8 cellular contexts compared by ENCODE assay signal in the genomic region with DNA sequence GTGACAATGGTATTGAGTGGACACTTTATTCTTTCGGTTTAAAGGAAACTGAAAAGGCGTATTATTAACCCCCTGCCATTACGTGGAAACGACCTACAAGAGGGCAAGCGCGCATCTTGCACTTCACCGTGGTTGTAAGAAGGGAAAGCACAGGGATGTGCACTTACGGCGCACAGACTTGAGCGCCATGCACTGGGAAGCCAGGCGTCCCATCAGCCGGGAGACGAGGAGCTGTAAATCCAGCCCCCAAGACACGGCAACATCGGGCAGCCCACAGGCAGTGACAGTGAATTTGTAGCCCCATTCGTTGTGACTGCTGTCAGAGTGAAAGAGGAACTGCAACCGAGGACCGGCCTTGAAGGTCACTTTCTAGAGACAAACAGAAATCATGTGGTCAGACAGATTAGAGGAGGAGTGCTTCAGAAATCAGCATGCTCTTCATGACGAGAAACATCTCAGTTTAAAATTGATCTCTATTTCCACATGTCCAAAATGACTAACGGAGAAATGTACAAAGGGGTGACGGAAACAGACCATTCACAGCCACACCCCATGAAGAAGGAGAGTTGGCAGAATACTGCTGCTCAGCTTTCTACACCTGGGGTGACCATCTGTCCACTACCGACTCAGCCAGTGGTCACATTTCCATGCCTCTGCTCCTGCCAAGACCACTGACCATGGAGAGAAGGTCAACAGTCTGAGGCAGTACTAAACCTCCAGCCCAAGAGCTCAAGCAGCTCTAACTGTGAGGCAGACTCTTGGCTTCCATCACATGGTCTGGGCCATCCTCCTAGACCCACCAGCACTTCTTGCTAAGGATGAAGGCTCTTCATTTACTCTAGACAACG.
DNase-seq lines count a peak whose midpoint lies in the region; ATAC-seq and TF ChIP-seq lines count a peak whose summit lies in the region.

No MANE protein-coding gene starts in this region.

- POLR2A ChIA-PET in IMR-90 (lab: Charles Lee; ENCODE audit: unreplicated experiment): no interaction called here
- POLR2A ChIA-PET in activated CD4-positive, alpha-beta memory T cell treated with anti-CD3 and anti-CD28 coated beads for 36 hours (lab: Charles Lee): no interaction called here
- POLR2A ChIA-PET in activated CD4-positive, alpha-beta T cell treated with anti-CD3 and anti-CD28 coated beads, Interleukin-2, amount 10 ng/mL, durations not matched to agents 7 days and 5 days (lab: Charles Lee): no interaction called here

- H3K9ac ChIP-seq in IMR-90 (ENCODE audit: low read depth, low read length): no peak overlapping the region

- H2BK120ac ChIP-seq in IMR-90 (ENCODE audit: low read depth, low read length): peak overlapping the region; percentile 36; the same call in 1 of the 2 replicates

- peaks cover 6% of the 10 kb centered on the region for H3K4me1 ChIP-seq in IMR-90 (ENCODE audit: control insufficient read depth, insufficient read depth, low read length)
- H3K4me1 ChIP-seq in heart right ventricle: peaks cover 0 to 22% (median 4%) of the 10 kb centered on the region in 9 donors

- H3K23ac ChIP-seq in IMR-90 (ENCODE audit: low read depth, low read length): no peak overlapping the region

- no peak overlapping the region for H3K56ac ChIP-seq in IMR-90 (ENCODE audit: extremely low read depth, insufficient read depth, low read length)

- H4K8ac ChIP-seq in IMR-90 (ENCODE audit: low read depth in 2 of 2, low read length in 2 of 2): peak overlapping the region in 1 of 2 experiments; percentile 16; a peak in 1 of 4 replicates

- no peak overlapping the region for H3K27ac Mint-ChIP-seq in activated CD4-positive, alpha-beta memory T cell treated with anti-CD3 and anti-CD28 coated beads for 36 hours
- no peak overlapping the region for H3K27ac Mint-ChIP-seq in activated CD4-positive, alpha-beta T cell treated with anti-CD3 and anti-CD28 coated beads, Interleukin-2, amount 10 ng/mL, durations not matched to agents 7 days and 5 days

- in situ Hi-C loops in IMR-90 (cut with MboI; ENCODE audit: low sequenced_read_pairs): no loop called here

- peaks cover 44% of the 10 kb centered on the region for H3K36me3 Mint-ChIP-seq in activated CD4-positive, alpha-beta memory T cell treated with anti-CD3 and anti-CD28 coated beads for 36 hours
- H3K36me3 Mint-ChIP-seq in activated CD4-positive, alpha-beta T cell treated with anti-CD3 and anti-CD28 coated beads, Interleukin-2, amount 10 ng/mL, durations not matched to agents 7 days and 5 days (ENCODE audit: low read depth): peaks cover 70% of the 10 kb centered on the region

- peak overlapping the region; percentile 49 for H2AK5ac ChIP-seq in IMR-90 (ENCODE audit: low read depth, low read length)

- H3K9me3 Mint-ChIP-seq in activated CD4-positive, alpha-beta memory T cell treated with anti-CD3 and anti-CD28 coated beads for 36 hours: no peaks in the 10 kb centered on the region
- no peaks in the 10 kb centered on the region for H3K9me3 Mint-ChIP-seq in activated CD4-positive, alpha-beta T cell treated with anti-CD3 and anti-CD28 coated beads, Interleukin-2, amount 10 ng/mL, durations not matched to agents 7 days and 5 days

- H3K9me1 ChIP-seq in IMR-90 (ENCODE audit: insufficient read depth, low read length): peaks cover 25% of the 10 kb centered on the region

- intact Hi-C loops in IMR-90 (cut with micrococcal nuclease): loop anchor here (10.0 kb wide), 2 partner anchors 209 to 339 kb away; no protein-coding TSS in a partner anchor
- intact Hi-C loops in heart right ventricle (cut with DNase I): loop anchor here in 5 of 10 donors (2.0 to 10.0 kb wide), 7 partner anchors 139 to 341 kb away; partner anchors contain the start of gene P2RX1 (in 1 of the 5)
- intact Hi-C loops in activated CD4-positive, alpha-beta memory T cell treated with anti-CD3 and anti-CD28 coated beads for 36 hours (cut with micrococcal nuclease): loop anchor here (1.0 kb wide), 1 partner anchor 161 kb away; no protein-coding TSS in a partner anchor

- H3K18ac ChIP-seq in IMR-90 (ENCODE audit: low read depth, low read length): no peak overlapping the region

- no peak for TF ChIP-seq POLR2A in IMR-90 (IDR thresholded peaks at IDR 0.05; ENCODE audit: low read depth, low read length)

- CTCF ChIA-PET in IMR-90 (lab: Yijun Ruan, JAX): interaction anchor here (0.6 to 1.5 kb wide), 8 partner anchors 11 to 293 kb away, joined by 3 to 6 read pairs (median 4); no protein-coding TSS in a partner anchor
- CTCF ChIA-PET in activated CD4-positive, alpha-beta memory T cell treated with anti-CD3 and anti-CD28 coated beads for 36 hours (lab: Charles Lee): interaction anchor here (0.8 to 3.6 kb wide), 9 partner anchors 8 to 228 kb away, joined by 3 to 19 read pairs (median 6); partner anchors contain the start of genes NCBP3 and P2RX1
- CTCF ChIA-PET in activated CD4-positive, alpha-beta T cell treated with anti-CD3 and anti-CD28 coated beads, Interleukin-2, amount 10 ng/mL, durations not matched to agents 7 days and 5 days (lab: Charles Lee): interaction anchor here (0.7 to 1.8 kb wide), 5 partner anchors 25 to 141 kb away, joined by 3 to 4 read pairs (median 3); no protein-coding TSS in a partner anchor

- H4K5ac ChIP-seq in IMR-90 (ENCODE audit: low read depth, low read length): no peak overlapping the region

- H4K91ac ChIP-seq in IMR-90 (ENCODE audit: insufficient read depth, low read depth, low read length): no peak overlapping the region

- H3K9me3 ChIP-seq in IMR-90 (ENCODE audit: control insufficient read depth, insufficient read depth, low read length): no peaks in the 10 kb centered on the region
- H3K9me3 ChIP-seq in heart right ventricle: no peaks in the 10 kb centered on the region

- no peak for TF ChIP-seq RAD21 in IMR-90 (IDR thresholded peaks at IDR 0.05; ENCODE audit: low read length)

- H2AK9ac ChIP-seq in IMR-90 (replicated peaks; ENCODE audit: low read depth, low read length, poor library complexity): no peak overlapping the region

- BruUV-seq in IMR-90 (replicated peaks; lab: Mats Ljungman, UMichigan): no TSS peak

- peak; percentile 92 for DNase-seq in GM12864 (ENCODE audit: low read depth)
- no peak for DNase-seq in IMR-90
- peak; percentile 11 to 13 for DNase-seq in heart right ventricle
- DNase-seq in activated CD4-positive, alpha-beta memory T cell treated with anti-CD3 and anti-CD28 coated beads for 36 hours: no peak
- DNase-seq in NCI-H226: no peak
- no peak for DNase-seq in GM03348 (ENCODE audit: low spot score)
- DNase-seq in activated CD4-positive, alpha-beta T cell treated with anti-CD3 and anti-CD28 coated beads, Interleukin-2, amount 10 ng/mL, durations not matched to agents 7 days and 5 days: no peak

- WGBS in IMR-90 (ENCODE audit: extremely low coverage in 2 of 2, insufficient read length in 1 of 2), 2 experiments: 97% methylated on average over 17 of the region's 23 CpGs; no CpG with 5 or more reads in 1 of the 2 experiments
- 85 to 86% methylated on average over 23 of the region's 23 CpGs for WGBS in heart right ventricle, 2 donors

- H3K14ac ChIP-seq in IMR-90 (replicated peaks; ENCODE audit: low read depth, low read length): no peak overlapping the region

- peaks cover 12% of the 10 kb centered on the region for H4K20me1 ChIP-seq in IMR-90 (ENCODE audit: insufficient read depth, low read length)

- no peak overlapping the region for H3K27ac ChIP-seq in IMR-90 (ENCODE audit: insufficient read depth, low read length)
- peak overlapping the region in 3 of 10 donors; percentile 3 to 7 (median 7) for H3K27ac ChIP-seq in heart right ventricle

- peaks cover 58% of the 10 kb centered on the region for H3K36me3 ChIP-seq in IMR-90 (ENCODE audit: control insufficient read depth, insufficient read depth, low read length)
- peaks cover 0 to 100% (median 79%) of the 10 kb centered on the region in 9 donors for H3K36me3 ChIP-seq in heart right ventricle

- H2BK5ac ChIP-seq in IMR-90 (ENCODE audit: low read depth, low read length, poor library complexity, severe bottlenecking): no peak overlapping the region

- no peak overlapping the region for H3K4me2 ChIP-seq in IMR-90 (ENCODE audit: low read depth, low read length)

- H2BK15ac ChIP-seq in IMR-90 (ENCODE audit: low read depth, low read length): no peak overlapping the region

- peaks cover 7 to 31% of the 10 kb centered on the region in 2 experiments; a peak in 3 of 4 replicates for H3K79me1 ChIP-seq in IMR-90 (ENCODE audit: low read depth in 1 of 2, low read length in 2 of 2)

- no peaks in the 10 kb centered on the region for H3K27me3 ChIP-seq in IMR-90 (ENCODE audit: control insufficient read depth, insufficient read depth, low read length)
- no peaks in the 10 kb centered on the region for H3K27me3 ChIP-seq in heart right ventricle

- peaks cover 3% of the 10 kb centered on the region for H3K4me1 Mint-ChIP-seq in activated CD4-positive, alpha-beta memory T cell treated with anti-CD3 and anti-CD28 coated beads for 36 hours (ENCODE audit: low read depth)
- peaks cover 1% of the 10 kb centered on the region for H3K4me1 Mint-ChIP-seq in activated CD4-positive, alpha-beta T cell treated with anti-CD3 and anti-CD28 coated beads, Interleukin-2, amount 10 ng/mL, durations not matched to agents 7 days and 5 days

- dilution Hi-C loops in IMR-90 (cut with HindIII; ENCODE audit: low sequenced_read_pairs, unreplicated experiment): no loop called here

- peak overlapping the region; percentile 29 for H3K4ac ChIP-seq in IMR-90 (ENCODE audit: low read depth, low read length)

- 0 out of 2 replicates have a peak overlapping the region, but pooled peaks have one; percentile 24 for H2BK20ac ChIP-seq in IMR-90 (ENCODE audit: low read depth, low read length)

- no peak overlapping the region for H3K4me3 Mint-ChIP-seq in activated CD4-positive, alpha-beta memory T cell treated with anti-CD3 and anti-CD28 coated beads for 36 hours
- H3K4me3 Mint-ChIP-seq in activated CD4-positive, alpha-beta T cell treated with anti-CD3 and anti-CD28 coated beads, Interleukin-2, amount 10 ng/mL, durations not matched to agents 7 days and 5 days: no peak overlapping the region

- TF ChIP-seq CTCF in GM12864 (IDR thresholded peaks at IDR 0.05; ENCODE audit: low read depth, low read length, missing control alignments): no peak
- no peak for TF ChIP-seq CTCF in IMR-90 (conservative IDR thresholded peaks at IDR 0.05; ENCODE audit: low read depth, low read length)
- no peak for TF ChIP-seq CTCF in heart right ventricle (IDR thresholded peaks at IDR 0.05)

- peak overlapping the region; percentile 6 for H2AFZ ChIP-seq in IMR-90 (replicated peaks; ENCODE audit: low read length, poor library complexity)

- H3K4me3 ChIP-seq in GM12864 (ENCODE audit: low read depth, low read length): peak overlapping the region; percentile 44
- no peak overlapping the region for H3K4me3 ChIP-seq in IMR-90 (ENCODE audit: insufficient read depth, low read depth, low read length)
- H3K4me3 ChIP-seq in heart right ventricle: no peak overlapping the region

- H3K27me3 Mint-ChIP-seq in activated CD4-positive, alpha-beta memory T cell treated with anti-CD3 and anti-CD28 coated beads for 36 hours: no peaks in the 10 kb centered on the region
- no peaks in the 10 kb centered on the region for H3K27me3 Mint-ChIP-seq in activated CD4-positive, alpha-beta T cell treated with anti-CD3 and anti-CD28 coated beads, Interleukin-2, amount 10 ng/mL, durations not matched to agents 7 days and 5 days

- ATAC-seq in GM21447 (IDR thresholded peaks at IDR 0.05; ENCODE audit: unreplicated experiment) (peak; percentile 96), IMR-90 (ENCODE audit: low read depth) (no peak), heart right ventricle (peak in 7 of 8 donors; percentile 34 to 74 (median 66))

Comparison
In these comparisons a context has a peak if more than half of its experiments do, and no peak if none do; other contexts are left out.
1. DNase-seq: peak in GM12864 (single experiment) and heart right ventricle (2 of 2); none in IMR-90 (single experiment), activated CD4-positive, alpha-beta memory T cell treated with anti-CD3 and anti-CD28 coated beads for 36 hours (single experiment), NCI-H226 (single experiment), GM03348 (single experiment) and activated CD4-positive, alpha-beta T cell treated with anti-CD3 and anti-CD28 coated beads, Interleukin-2, amount 10 ng/mL, durations not matched to agents 7 days and 5 days (single experiment).